In genomic region chr12:20510811-20511210, GRCh38 we compare ENCODE assay signal across 24 cellular contexts.
"Had no signal": no experiment of that assay in that cellular context is flagged by ENCODE, and none has a peak within 500 bp of the region (broad histone marks: within the 10 kb centered on the region; RNA-seq: fewer than 3 reads in every experiment).

No MANE protein-coding gene starts in this region.

- H3K36me3 ChIP-seq: neural progenitor cell, ovary, right lobe of liver, sigmoid colon, stomach, thoracic aorta, thyroid gland, tibial nerve, upper lobe of left lung, vagina had no signal

- H3K4me3 ChIP-seq: neural progenitor cell, ovary, psoas muscle, right lobe of liver, sigmoid colon, stomach, thoracic aorta, thyroid gland, tibial nerve, upper lobe of left lung, vagina had no signal

- DNase-seq: natural killer cell; occipital lobe; ovary; posterior cingulate gyrus; psoas muscle; right lobe of liver; sigmoid colon; small intestine; stimulated activated CD4-positive, alpha-beta T cell treated with anti-CD3 and anti-CD28 coated beads, Interleukin-15, amount 100 ng/mL, for 24 hours; stimulated activated CD4-positive, alpha-beta T cell treated with anti-CD3 and anti-CD28 coated beads, Interleukin-2, amount 100 ng/mL, for 24 hours; stimulated activated CD4-positive, alpha-beta T cell treated with anti-CD3 and anti-CD28 coated beads, Interleukin-2, amount 100 ng/mL, for 48 hours; stimulated activated CD4-positive, alpha-beta T cell treated with anti-CD3 and anti-CD28 coated beads, Interleukin-4, amount 100 ng/mL, for 24 hours; stimulated activated naive B cell treated with anti-CD40 and anti-IgM and Interleukin-4, amounts not matched to agents 10 μg/mL and 1 μg/mL and 100 μg/mL, for 72 hours; stimulated activated naive CD4-positive, alpha-beta T cell treated with Interleukin-2 at 50 U/mL for 16 hours; stomach; thyroid gland; trophoblast cell; upper lobe of left lung had no signal

- H3K27me3 ChIP-seq: neural progenitor cell, ovary, right lobe of liver, sigmoid colon, stomach, thyroid gland, tibial nerve, upper lobe of left lung, vagina had no signal

- H3K4me1 ChIP-seq: neural progenitor cell, parathyroid adenoma, psoas muscle, right lobe of liver, stomach, thyroid gland, tibial nerve, upper lobe of left lung, vagina had no signal

- H3K27ac ChIP-seq: neural progenitor cell, ovary, parathyroid adenoma, psoas muscle, right lobe of liver, sigmoid colon, stomach, thoracic aorta, thyroid gland, tibial nerve, upper lobe of left lung, vagina had no signal

- H3K9me3 ChIP-seq: ovary, psoas muscle, right lobe of liver, sigmoid colon, stomach, thoracic aorta, thyroid gland, tibial nerve, upper lobe of left lung, vagina had no signal

- ATAC-seq: natural killer cell; psoas muscle; right lobe of liver; stimulated activated effector memory CD8-positive, alpha-beta T cell treated with anti-CD3 and anti-CD28 coated beads, Interleukin-12 subunit alpha, Interleukin-12 subunit beta, amount 100 ng/mL, for 72 hours; stimulated activated naive B cell treated with anti-CD40 and anti-IgM and Interleukin-4, amounts not matched to agents 10 μg/mL and 1 μg/mL and 100 μg/mL, for 72 hours had no signal
